ENCODE assay signal across 1 cellular context in genomic region chr2:134711622-134712125, GRCh38.
TF ChIP-seq lines count a peak whose summit lies in the region.

No MANE protein-coding gene starts in this region.

TF ChIP-seq in GM23338, 12 proteins besides CTCF, POLR2A, EP300 and RAD21 (continued from another document):
- TF ChIP-seq ZNF462 (CRISPR knock-in tag; IDR thresholded peaks at IDR 0.05): no peak
- no peak for TF ChIP-seq EZH2 (IDR thresholded peaks at IDR 0.05; ENCODE audit: low read depth, unreplicated experiment)
